22 cellular contexts compared by ENCODE assay signal in genomic region chr4:158146736-158147135, GRCh38. TPM values are rescaled to one million over a fixed set of nuclear protein-coding genes. Genes with fewer than 3 reads are reported as not detected.
"Had no signal": no experiment of that assay in that cellular context is flagged by ENCODE, and none has a peak within 500 bp of the region (broad histone marks: within the 10 kb centered on the region; RNA-seq: fewer than 3 reads in every experiment).

No MANE protein-coding gene starts in this region.

- H3K9me3 Mint-ChIP-seq: activated naive CD8-positive, alpha-beta T cell treated with anti-CD3 and anti-CD28 coated beads for 36 hours; activated T-cell treated with anti-CD3 and anti-CD28 coated beads, Interleukin-2, amount 50 U/mL, for 4 hours; nephron progenitor cell; stimulated activated naive B cell treated with anti-CD40 and anti-IgM and Interleukin-4, amounts not matched to agents 10 μg/mL and 1 μg/mL and 100 μg/mL, for 72 hours had no signal

- H3K36me3 Mint-ChIP-seq: activated naive CD8-positive, alpha-beta T cell treated with anti-CD3 and anti-CD28 coated beads for 36 hours; stimulated activated naive B cell treated with anti-CD40 and anti-IgM and Interleukin-4, amounts not matched to agents 10 μg/mL and 1 μg/mL and 100 μg/mL, for 72 hours had no signal

- H3K4me3 ChIP-seq: breast epithelium, coronary artery, left ventricle myocardium inferior, upper lobe of right lung had no signal

- H3K9me3 ChIP-seq: breast epithelium, left ventricle myocardium inferior, upper lobe of right lung had no signal

- ATAC-seq: activated CD4-positive, alpha-beta T cell treated with anti-CD3 and anti-CD28 coated beads for 36 hours; activated T-cell treated with anti-CD3 and anti-CD28 coated beads, Interleukin-2, amount 50 U/mL, for 4 hours; stimulated activated naive B cell treated with anti-CD40 and anti-IgM and Interleukin-4, amounts not matched to agents 10 μg/mL and 1 μg/mL and 100 μg/mL, for 72 hours; T-helper 17 cell; upper lobe of right lung had no signal

- H3K4me1 ChIP-seq: breast epithelium, parathyroid adenoma, upper lobe of right lung had no signal

- H3K4me3 Mint-ChIP-seq: activated B cell treated with CpG ODN at 0.5 μM for 24 hours; activated CD4-positive, alpha-beta T cell treated with anti-CD3 and anti-CD28 coated beads for 36 hours; activated naive CD8-positive, alpha-beta T cell treated with anti-CD3 and anti-CD28 coated beads for 36 hours; activated T-cell treated with anti-CD3 and anti-CD28 coated beads, Interleukin-2, amount 50 U/mL, for 4 hours; endodermal cell; nephron progenitor cell; stimulated activated naive B cell treated with anti-CD40 and anti-IgM and Interleukin-4, amounts not matched to agents 10 μg/mL and 1 μg/mL and 100 μg/mL, for 72 hours; T-helper 17 cell had no signal

- H3K36me3 ChIP-seq: breast epithelium, upper lobe of right lung had no signal

- DNase-seq: activated B cell treated with CpG ODN at 0.5 μM for 24 hours; activated CD4-positive, alpha-beta T cell treated with anti-CD3 and anti-CD28 coated beads for 36 hours; activated CD4-positive, alpha-beta T cell treated with anti-CD3 and anti-CD28 coated beads, Interleukin-2, amount 50 U/mL, for 4 hours; activated CD8-positive, alpha-beta memory T cell treated with anti-CD3 and anti-CD28 coated beads for 24 hours; activated CD8-positive, alpha-beta memory T cell treated with anti-CD3 and anti-CD28 coated beads, Interleukin-2, amount 50 U/mL, for 4 hours; activated naive CD4-positive, alpha-beta T cell treated with Interleukin-2 at 50 U/mL for 16 hours; activated naive CD8-positive, alpha-beta T cell treated with anti-CD3 and anti-CD28 coated beads for 36 hours; activated T-cell treated with anti-CD3 and anti-CD28 coated beads, Interleukin-2, amount 50 U/mL, for 4 hours; endodermal cell; kidney glomerular epithelial cell; left ventricle myocardium inferior; nephron progenitor cell; nucleus accumbens; stimulated activated CD4-positive, alpha-beta T cell treated with anti-CD3 and anti-CD28 coated beads, Interleukin-2, amount 100 ng/mL, for 48 hours; stimulated activated CD8-positive, alpha-beta memory T cell treated with anti-CD3 and anti-CD28 coated beads, Interleukin-4, amount 100 ng/mL, for 48 hours; stimulated activated naive B cell treated with anti-CD40 and anti-IgM and Interleukin-4, amounts not matched to agents 10 μg/mL and 1 μg/mL and 100 μg/mL, for 72 hours; SW 1271; T-helper 17 cell; upper lobe of right lung had no signal

- H3K27me3 ChIP-seq: breast epithelium, upper lobe of right lung had no signal

- H3K4me1 Mint-ChIP-seq: activated B cell treated with CpG ODN at 0.5 μM for 24 hours; activated CD4-positive, alpha-beta T cell treated with anti-CD3 and anti-CD28 coated beads for 36 hours; activated naive CD8-positive, alpha-beta T cell treated with anti-CD3 and anti-CD28 coated beads for 36 hours; endodermal cell; nephron progenitor cell; stimulated activated naive B cell treated with anti-CD40 and anti-IgM and Interleukin-4, amounts not matched to agents 10 μg/mL and 1 μg/mL and 100 μg/mL, for 72 hours; T-helper 17 cell had no signal

- H3K27ac Mint-ChIP-seq: activated B cell treated with CpG ODN at 0.5 μM for 24 hours; activated CD4-positive, alpha-beta T cell treated with anti-CD3 and anti-CD28 coated beads for 36 hours; activated naive CD8-positive, alpha-beta T cell treated with anti-CD3 and anti-CD28 coated beads for 36 hours; endodermal cell; nephron progenitor cell; stimulated activated naive B cell treated with anti-CD40 and anti-IgM and Interleukin-4, amounts not matched to agents 10 μg/mL and 1 μg/mL and 100 μg/mL, for 72 hours; T-helper 17 cell had no signal

- H3K27me3 Mint-ChIP-seq: activated B cell treated with CpG ODN at 0.5 μM for 24 hours; activated naive CD8-positive, alpha-beta T cell treated with anti-CD3 and anti-CD28 coated beads for 36 hours had no signal

RNA-seq across cellular contexts. Expression of gene GASK1B, which starts 26.1 kb away (rescaled TPM):
- total RNA-seq: activated B cell treated with CpG ODN at 0.5 μM for 24 hours; activated CD4-positive, alpha-beta T cell treated with anti-CD3 and anti-CD28 coated beads for 36 hours; activated naive CD8-positive, alpha-beta T cell treated with anti-CD3 and anti-CD28 coated beads for 36 hours had no signal
